ENCODE assay signal across 1 cellular context in the genomic region with DNA sequence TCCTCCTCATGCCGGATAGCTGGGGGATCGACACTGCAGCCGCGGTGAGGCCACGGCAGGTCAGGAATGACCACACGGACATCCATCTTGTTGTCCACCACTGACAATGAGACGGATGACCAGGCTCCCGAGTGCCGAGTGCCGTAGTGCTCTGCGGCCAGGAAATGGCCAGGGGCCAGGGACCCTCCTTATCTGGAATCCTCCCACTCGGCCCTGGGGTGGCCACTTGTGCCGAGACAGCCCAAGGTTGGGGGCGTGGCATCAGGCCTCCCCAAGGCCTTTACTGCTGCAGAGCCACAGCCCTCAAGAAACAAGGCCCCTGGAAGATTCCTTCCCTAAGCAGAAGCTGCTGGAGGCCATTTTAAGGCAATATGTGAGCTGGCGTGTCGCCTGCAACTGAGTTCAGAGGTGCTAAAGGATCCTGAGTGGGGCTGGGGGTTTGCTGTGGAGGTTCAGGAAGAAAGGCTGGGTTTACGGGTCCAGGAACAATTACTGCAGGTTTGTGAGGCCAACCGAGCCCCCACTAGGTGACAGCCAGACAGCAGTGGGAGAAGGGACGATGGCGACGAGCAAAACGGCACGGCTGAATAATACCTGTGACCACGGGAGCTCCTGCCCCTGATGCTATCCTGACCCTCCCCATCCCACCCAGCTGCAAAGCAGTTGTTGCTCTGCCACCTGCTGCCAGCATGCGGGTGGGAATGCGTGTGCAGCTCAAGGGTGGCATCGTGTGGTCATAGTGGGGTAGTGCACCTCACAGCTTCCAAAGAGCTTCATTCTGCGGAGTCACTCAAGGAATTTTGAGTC.
A peak's percentile ranks its signal among the peaks of the same experiment; 100 is the strongest.
TF ChIP-seq lines count a peak whose summit lies in the region.

No MANE protein-coding gene starts in this region.

TF ChIP-seq in K562, 482 proteins besides CTCF, POLR2A, EP300 and RAD21 (continued from another document and continues in another):
- TF ChIP-seq, protein P1, sequence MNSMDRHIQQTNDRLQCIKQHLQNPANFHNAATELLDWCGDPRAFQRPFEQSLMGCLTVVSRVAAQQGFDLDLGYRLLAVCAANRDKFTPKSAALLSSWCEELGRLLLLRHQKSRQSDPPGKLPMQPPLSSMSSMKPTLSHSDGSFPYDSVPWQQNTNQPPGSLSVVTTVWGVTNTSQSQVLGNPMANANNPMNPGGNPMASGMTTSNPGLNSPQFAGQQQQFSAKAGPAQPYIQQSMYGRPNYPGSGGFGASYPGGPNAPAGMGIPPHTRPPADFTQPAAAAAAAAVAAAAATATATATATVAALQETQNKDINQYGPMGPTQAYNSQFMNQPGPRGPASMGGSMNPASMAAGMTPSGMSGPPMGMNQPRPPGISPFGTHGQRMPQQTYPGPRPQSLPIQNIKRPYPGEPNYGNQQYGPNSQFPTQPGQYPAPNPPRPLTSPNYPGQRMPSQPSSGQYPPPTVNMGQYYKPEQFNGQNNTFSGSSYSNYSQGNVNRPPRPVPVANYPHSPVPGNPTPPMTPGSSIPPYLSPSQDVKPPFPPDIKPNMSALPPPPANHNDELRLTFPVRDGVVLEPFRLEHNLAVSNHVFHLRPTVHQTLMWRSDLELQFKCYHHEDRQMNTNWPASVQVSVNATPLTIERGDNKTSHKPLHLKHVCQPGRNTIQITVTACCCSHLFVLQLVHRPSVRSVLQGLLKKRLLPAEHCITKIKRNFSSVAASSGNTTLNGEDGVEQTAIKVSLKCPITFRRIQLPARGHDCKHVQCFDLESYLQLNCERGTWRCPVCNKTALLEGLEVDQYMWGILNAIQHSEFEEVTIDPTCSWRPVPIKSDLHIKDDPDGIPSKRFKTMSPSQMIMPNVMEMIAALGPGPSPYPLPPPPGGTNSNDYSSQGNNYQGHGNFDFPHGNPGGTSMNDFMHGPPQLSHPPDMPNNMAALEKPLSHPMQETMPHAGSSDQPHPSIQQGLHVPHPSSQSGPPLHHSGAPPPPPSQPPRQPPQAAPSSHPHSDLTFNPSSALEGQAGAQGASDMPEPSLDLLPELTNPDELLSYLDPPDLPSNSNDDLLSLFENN (IDR thresholded peaks at IDR 0.05; ENCODE audit: low read depth in 2 of 2, low read length in 2 of 2), result no peak; a peak in 2 of 4 replicates
- TF ChIP-seq SREBF1 (IDR thresholded peaks at IDR 0.05; ENCODE audit: borderline replicate concordance, low read depth, low read length), result no peak
- TF ChIP-seq, protein P2, sequence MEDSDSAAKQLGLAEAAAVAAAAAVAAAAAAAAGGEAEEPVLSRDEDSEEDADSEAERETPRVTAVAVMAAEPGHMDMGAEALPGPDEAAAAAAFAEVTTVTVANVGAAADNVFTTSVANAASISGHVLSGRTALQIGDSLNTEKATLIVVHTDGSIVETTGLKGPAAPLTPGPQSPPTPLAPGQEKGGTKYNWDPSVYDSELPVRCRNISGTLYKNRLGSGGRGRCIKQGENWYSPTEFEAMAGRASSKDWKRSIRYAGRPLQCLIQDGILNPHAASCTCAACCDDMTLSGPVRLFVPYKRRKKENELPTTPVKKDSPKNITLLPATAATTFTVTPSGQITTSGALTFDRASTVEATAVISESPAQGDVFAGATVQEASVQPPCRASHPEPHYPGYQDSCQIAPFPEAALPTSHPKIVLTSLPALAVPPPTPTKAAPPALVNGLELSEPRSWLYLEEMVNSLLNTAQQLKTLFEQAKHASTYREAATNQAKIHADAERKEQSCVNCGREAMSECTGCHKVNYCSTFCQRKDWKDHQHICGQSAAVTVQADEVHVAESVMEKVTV (CRISPR knock-in tag; IDR thresholded peaks at IDR 0.05), result peak; percentile 99
- TF ChIP-seq EZH2 (IDR thresholded peaks at IDR 0.05; ENCODE audit: borderline replicate concordance, low read depth, low read length), result no peak
- TF ChIP-seq SP2 (IDR thresholded peaks at IDR 0.05; ENCODE audit: extremely low read depth, low read depth, low read length, poor library complexity, severe bottlenecking), result peak; percentile 2
- no peak for TF ChIP-seq BRD4 (IDR thresholded peaks at IDR 0.05)
- no peak for TF ChIP-seq TAF9B (IDR thresholded peaks at IDR 0.05; ENCODE audit: partially characterized antibody)
- no peak for TF ChIP-seq ZNF75A (CRISPR knock-in tag; IDR thresholded peaks at IDR 0.05)
- peak in 1 of 2 experiments; percentile 49; a peak in 2 of 4 replicates for TF ChIP-seq KDM4B (IDR thresholded peaks at IDR 0.05; ENCODE audit: borderline replicate concordance in 2 of 2, low read depth in 1 of 2)
- no peak for TF ChIP-seq HNRNPLL (IDR thresholded peaks at IDR 0.05; ENCODE audit: low read depth, low read length, poor library complexity, severe bottlenecking)
- TF ChIP-seq FUS (optimal IDR thresholded peaks at IDR 0.05; ENCODE audit: low read depth, low read length), result no peak
- no peak for TF ChIP-seq DPF2 (IDR thresholded peaks at IDR 0.05)
- peak; percentile 72 for TF ChIP-seq TEAD4 (IDR thresholded peaks at IDR 0.05; ENCODE audit: low read length)
- TF ChIP-seq TEAD4 (CRISPR knock-in tag; IDR thresholded peaks at IDR 0.05; ENCODE audit: borderline replicate concordance), result no peak
- TF ChIP-seq, protein P3, sequence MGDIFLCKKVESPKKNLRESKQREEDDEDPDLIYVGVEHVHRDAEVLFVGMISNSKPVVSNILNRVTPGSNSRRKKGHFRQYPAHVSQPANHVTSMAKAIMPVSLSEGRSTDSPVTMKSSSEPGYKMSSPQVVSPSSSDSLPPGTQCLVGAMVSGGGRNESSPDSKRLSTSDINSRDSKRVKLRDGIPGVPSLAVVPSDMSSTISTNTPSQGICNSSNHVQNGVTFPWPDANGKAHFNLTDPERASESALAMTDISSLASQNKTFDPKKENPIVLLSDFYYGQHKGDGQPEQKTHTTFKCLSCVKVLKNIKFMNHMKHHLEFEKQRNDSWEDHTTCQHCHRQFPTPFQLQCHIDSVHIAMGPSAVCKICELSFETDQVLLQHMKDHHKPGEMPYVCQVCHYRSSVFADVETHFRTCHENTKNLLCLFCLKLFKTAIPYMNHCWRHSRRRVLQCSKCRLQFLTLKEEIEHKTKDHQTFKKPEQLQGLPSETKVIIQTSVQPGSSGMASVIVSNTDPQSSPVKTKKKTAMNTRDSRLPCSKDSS (IDR thresholded peaks at IDR 0.05; ENCODE audit: low read depth, partially characterized antibody), result no peak
- TF ChIP-seq, protein P4, sequence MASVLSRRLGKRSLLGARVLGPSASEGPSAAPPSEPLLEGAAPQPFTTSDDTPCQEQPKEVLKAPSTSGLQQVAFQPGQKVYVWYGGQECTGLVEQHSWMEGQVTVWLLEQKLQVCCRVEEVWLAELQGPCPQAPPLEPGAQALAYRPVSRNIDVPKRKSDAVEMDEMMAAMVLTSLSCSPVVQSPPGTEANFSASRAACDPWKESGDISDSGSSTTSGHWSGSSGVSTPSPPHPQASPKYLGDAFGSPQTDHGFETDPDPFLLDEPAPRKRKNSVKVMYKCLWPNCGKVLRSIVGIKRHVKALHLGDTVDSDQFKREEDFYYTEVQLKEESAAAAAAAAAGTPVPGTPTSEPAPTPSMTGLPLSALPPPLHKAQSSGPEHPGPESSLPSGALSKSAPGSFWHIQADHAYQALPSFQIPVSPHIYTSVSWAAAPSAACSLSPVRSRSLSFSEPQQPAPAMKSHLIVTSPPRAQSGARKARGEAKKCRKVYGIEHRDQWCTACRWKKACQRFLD (CRISPR knock-in tag; IDR thresholded peaks at IDR 0.05), result no peak
- peak; percentile 75 for TF ChIP-seq LCOR (CRISPR knock-in tag; IDR thresholded peaks at IDR 0.05)
- 0 out of 2 replicates have a peak, but pooled peaks have one; percentile 38 for TF ChIP-seq ETV5 (CRISPR knock-in tag; IDR thresholded peaks at IDR 0.05; ENCODE audit: low read depth)
- TF ChIP-seq TBL1XR1 (IDR thresholded peaks at IDR 0.05; ENCODE audit: low read length in 2 of 2), result 0 out of 4 replicates have a peak, but pooled peaks have one; percentile 17 to 68
- TF ChIP-seq NR4A1 (CRISPR knock-in tag; IDR thresholded peaks at IDR 0.05), result no peak
- TF ChIP-seq NR4A1 (tag; IDR thresholded peaks at IDR 0.05), result no peak
- TF ChIP-seq CBX3 (IDR thresholded peaks at IDR 0.05; ENCODE audit: borderline replicate concordance in 1 of 2, low read length in 2 of 2), result peak in 1 of 2 experiments; percentile 51; a peak in 1 of 3 replicates
- TF ChIP-seq, protein P5, sequence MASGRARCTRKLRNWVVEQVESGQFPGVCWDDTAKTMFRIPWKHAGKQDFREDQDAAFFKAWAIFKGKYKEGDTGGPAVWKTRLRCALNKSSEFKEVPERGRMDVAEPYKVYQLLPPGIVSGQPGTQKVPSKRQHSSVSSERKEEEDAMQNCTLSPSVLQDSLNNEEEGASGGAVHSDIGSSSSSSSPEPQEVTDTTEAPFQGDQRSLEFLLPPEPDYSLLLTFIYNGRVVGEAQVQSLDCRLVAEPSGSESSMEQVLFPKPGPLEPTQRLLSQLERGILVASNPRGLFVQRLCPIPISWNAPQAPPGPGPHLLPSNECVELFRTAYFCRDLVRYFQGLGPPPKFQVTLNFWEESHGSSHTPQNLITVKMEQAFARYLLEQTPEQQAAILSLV (tag; IDR thresholded peaks at IDR 0.05), result no peak
- peak; percentile 100 for TF ChIP-seq SMC3 (conservative IDR thresholded peaks at IDR 0.05; ENCODE audit: insufficient read depth, low read depth, low read length)
- TF ChIP-seq ZNF239 (CRISPR knock-in tag; IDR thresholded peaks at IDR 0.05), result no peak
- no peak for TF ChIP-seq ZNF124 (CRISPR knock-in tag; IDR thresholded peaks at IDR 0.05)
- TF ChIP-seq, protein P6, sequence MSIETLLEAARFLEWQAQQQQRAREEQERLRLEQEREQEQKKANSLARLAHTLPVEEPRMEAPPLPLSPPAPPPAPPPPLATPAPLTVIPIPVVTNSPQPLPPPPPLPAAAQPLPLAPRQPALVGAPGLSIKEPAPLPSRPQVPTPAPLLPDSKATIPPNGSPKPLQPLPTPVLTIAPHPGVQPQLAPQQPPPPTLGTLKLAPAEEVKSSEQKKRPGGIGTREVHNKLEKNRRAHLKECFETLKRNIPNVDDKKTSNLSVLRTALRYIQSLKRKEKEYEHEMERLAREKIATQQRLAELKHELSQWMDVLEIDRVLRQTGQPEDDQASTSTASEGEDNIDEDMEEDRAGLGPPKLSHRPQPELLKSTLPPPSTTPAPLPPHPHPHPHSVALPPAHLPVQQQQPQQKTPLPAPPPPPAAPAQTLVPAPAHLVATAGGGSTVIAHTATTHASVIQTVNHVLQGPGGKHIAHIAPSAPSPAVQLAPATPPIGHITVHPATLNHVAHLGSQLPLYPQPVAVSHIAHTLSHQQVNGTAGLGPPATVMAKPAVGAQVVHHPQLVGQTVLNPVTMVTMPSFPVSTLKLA (conservative IDR thresholded peaks at IDR 0.05), result peak in 1 of 2 experiments; percentile 69; a peak in 2 of 4 replicates
- TF ChIP-seq ZNF217 (CRISPR knock-in tag; IDR thresholded peaks at IDR 0.05), result no peak
- peak; percentile 85; the same call in 1 of the 2 replicates for TF ChIP-seq XRCC5 (IDR thresholded peaks at IDR 0.05; ENCODE audit: low read depth, low read length)
- peak in 1 of 2 experiments; percentile 90; a peak in 2 of 4 replicates for TF ChIP-seq TEAD1 (CRISPR knock-in tag; IDR thresholded peaks at IDR 0.05)
- TF ChIP-seq, protein P7, sequence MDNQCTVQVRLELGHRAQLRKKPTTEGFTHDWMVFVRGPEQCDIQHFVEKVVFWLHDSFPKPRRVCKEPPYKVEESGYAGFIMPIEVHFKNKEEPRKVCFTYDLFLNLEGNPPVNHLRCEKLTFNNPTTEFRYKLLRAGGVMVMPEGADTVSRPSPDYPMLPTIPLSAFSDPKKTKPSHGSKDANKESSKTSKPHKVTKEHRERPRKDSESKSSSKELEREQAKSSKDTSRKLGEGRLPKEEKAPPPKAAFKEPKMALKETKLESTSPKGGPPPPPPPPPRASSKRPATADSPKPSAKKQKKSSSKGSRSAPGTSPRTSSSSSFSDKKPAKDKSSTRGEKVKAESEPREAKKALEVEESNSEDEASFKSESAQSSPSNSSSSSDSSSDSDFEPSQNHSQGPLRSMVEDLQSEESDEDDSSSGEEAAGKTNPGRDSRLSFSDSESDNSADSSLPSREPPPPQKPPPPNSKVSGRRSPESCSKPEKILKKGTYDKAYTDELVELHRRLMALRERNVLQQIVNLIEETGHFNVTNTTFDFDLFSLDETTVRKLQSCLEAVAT (IDR thresholded peaks at IDR 0.05), result peak; percentile 21 to 93; a peak in 2 of 4 replicates
- no peak for TF ChIP-seq ZNF311 (CRISPR knock-in tag; IDR thresholded peaks at IDR 0.05)
- peak; percentile 70 for TF ChIP-seq RB1 (IDR thresholded peaks at IDR 0.05; ENCODE audit: low read depth)
- TF ChIP-seq NCOA1 (IDR thresholded peaks at IDR 0.05; ENCODE audit: low read depth), result no peak
- peak; percentile 15; the same call in 1 of the 2 replicates for TF ChIP-seq EHMT2 (IDR thresholded peaks at IDR 0.05)
- TF ChIP-seq ZEB2 (IDR thresholded peaks at IDR 0.05), result peak; percentile 33; the same call in 1 of the 2 replicates
- TF ChIP-seq NFIX (CRISPR knock-in tag; IDR thresholded peaks at IDR 0.05; ENCODE audit: low read depth), result 0 out of 2 replicates have a peak, but pooled peaks have one; percentile 5
- peak in 1 of 2 experiments; percentile 72; a peak in 2 of 4 replicates for TF ChIP-seq RCOR1 (IDR thresholded peaks at IDR 0.05; ENCODE audit: borderline replicate concordance in 1 of 2, low read depth in 2 of 2, low read length in 2 of 2)
- TF ChIP-seq ZNF408 (CRISPR knock-in tag; IDR thresholded peaks at IDR 0.05; ENCODE audit: low read depth), result no peak
- TF ChIP-seq CTBP1 (IDR thresholded peaks at IDR 0.05; ENCODE audit: borderline replicate concordance), result peak; percentile 80
- TF ChIP-seq, protein P8, sequence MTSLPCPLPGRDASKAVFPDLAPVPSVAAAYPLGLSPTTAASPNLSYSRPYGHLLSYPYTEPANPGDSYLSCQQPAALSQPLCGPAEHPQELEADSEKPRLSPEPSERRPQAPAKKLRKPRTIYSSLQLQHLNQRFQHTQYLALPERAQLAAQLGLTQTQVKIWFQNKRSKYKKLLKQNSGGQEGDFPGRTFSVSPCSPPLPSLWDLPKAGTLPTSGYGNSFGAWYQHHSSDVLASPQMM (CRISPR knock-in tag; IDR thresholded peaks at IDR 0.05), result no peak
- TF ChIP-seq, protein P9, sequence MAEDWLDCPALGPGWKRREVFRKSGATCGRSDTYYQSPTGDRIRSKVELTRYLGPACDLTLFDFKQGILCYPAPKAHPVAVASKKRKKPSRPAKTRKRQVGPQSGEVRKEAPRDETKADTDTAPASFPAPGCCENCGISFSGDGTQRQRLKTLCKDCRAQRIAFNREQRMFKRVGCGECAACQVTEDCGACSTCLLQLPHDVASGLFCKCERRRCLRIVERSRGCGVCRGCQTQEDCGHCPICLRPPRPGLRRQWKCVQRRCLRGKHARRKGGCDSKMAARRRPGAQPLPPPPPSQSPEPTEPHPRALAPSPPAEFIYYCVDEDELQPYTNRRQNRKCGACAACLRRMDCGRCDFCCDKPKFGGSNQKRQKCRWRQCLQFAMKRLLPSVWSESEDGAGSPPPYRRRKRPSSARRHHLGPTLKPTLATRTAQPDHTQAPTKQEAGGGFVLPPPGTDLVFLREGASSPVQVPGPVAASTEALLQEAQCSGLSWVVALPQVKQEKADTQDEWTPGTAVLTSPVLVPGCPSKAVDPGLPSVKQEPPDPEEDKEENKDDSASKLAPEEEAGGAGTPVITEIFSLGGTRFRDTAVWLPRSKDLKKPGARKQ (CRISPR knock-in tag; IDR thresholded peaks at IDR 0.05), result no peak
- TF ChIP-seq RBM14 (IDR thresholded peaks at IDR 0.05; ENCODE audit: borderline replicate concordance, insufficient read depth, low read depth, low read length), result no peak
